ENCODE assay signal across 16 cellular contexts in the genomic region with DNA sequence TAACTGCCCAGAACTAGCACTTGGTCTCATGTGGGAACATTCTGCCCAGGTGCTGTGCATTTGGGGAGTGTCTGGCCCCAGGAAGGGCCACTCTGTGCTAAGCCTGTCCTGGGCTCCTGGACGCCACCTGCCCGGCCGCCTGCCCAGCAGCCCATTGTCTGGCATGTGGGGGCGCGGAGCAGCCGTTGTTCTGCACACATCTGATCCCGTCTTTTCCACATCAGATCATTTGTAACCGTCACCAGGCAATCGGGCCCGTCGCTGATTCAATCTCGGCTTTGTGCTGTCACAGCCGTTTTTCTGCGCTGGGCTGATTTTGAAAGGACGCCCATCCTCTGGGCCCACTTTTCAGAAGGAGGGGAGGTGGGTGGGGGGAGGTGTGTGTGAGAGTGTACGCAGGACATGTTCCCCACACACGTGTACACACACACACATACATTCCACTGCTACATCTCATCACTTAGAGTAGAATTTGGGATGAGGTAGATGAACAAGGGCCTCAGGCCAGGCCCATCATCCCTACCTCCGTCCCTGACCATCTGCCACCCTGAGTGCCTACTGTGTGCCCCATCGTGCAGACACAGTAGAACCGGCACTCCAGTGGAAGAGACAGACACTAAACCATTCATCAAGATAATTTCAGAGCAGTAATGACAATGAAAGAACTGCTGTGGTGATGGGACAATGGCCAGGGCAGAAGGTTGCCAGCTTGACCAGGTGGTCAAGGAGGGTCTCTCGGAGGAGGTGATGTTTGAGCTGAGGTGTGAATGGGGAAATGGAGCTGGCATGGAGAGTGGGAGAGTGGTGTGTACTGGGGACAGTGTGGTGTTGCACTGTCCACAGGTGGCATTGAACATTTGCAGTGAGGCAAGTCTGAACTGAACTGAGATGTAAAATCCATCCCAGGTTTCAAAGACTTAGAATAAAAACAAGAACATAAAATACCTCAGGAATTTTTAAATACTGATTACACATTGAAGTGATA. TPM values are rescaled to one million over a fixed set of nuclear protein-coding genes. Genes with fewer than 3 reads are reported as not detected.
DNase-seq lines count a peak whose midpoint lies in the region; ATAC-seq and TF ChIP-seq lines count a peak whose summit lies in the region.
"Had no signal": no experiment of that assay in that cellular context is flagged by ENCODE, and none has a peak within 500 bp of the region (broad histone marks: within the 10 kb centered on the region; RNA-seq: fewer than 3 reads in every experiment).

No MANE protein-coding gene starts in this region.

- H3K27me3 ChIP-seq in Caco-2 (replicated peaks; ENCODE audit: control insufficient read depth, insufficient read depth, low read length) (no peaks in the 10 kb centered on the region), Peyer's patch (no peaks in the 10 kb centered on the region), heart left ventricle (peaks cover 0 to 6% (median 0%) of the 10 kb centered on the region in 9 donors), Karpas-422 (ENCODE audit: low read length) (no peaks in the 10 kb centered on the region)

- H3K9me3 ChIP-seq in Caco-2: no peaks in the 10 kb centered on the region
- H3K9me3 ChIP-seq in Peyer's patch: no peaks in the 10 kb centered on the region
- no peaks in the 10 kb centered on the region for H3K9me3 ChIP-seq in heart left ventricle
- H3K9me3 ChIP-seq in Karpas-422 (ENCODE audit: low read length): no peaks in the 10 kb centered on the region
- H3K9me3 ChIP-seq: tibial nerve had no signal

- H3K4me3 Mint-ChIP-seq in Caco-2 (ENCODE audit: unreplicated experiment): no peak overlapping the region
- H3K4me3 Mint-ChIP-seq: activated CD4-positive, alpha-beta T cell treated with anti-CD3 and anti-CD28 coated beads for 36 hours; central memory CD8-positive, alpha-beta T cell; naive thymus-derived CD8-positive, alpha-beta T cell had no signal

- CTCF ChIA-PET in Caco-2 (lab: Charles Lee): interaction anchor here (0.7 kb wide), 1 partner anchor 33 kb away, joined by 3 read pairs; no protein-coding TSS in a partner anchor

- no peaks in the 10 kb centered on the region for H3K9me3 Mint-ChIP-seq in Caco-2 (ENCODE audit: unreplicated experiment)
- H3K9me3 Mint-ChIP-seq: central memory CD8-positive, alpha-beta T cell; naive thymus-derived CD8-positive, alpha-beta T cell had no signal

- H3K27me3 Mint-ChIP-seq in Caco-2 (ENCODE audit: insufficient read depth, unreplicated experiment): no peaks in the 10 kb centered on the region

- in situ Hi-C loops in ACHN (cut with HindIII; ENCODE audit: low pct_ligation_motif_present, low pct_unique_long_range_greater_than_20kb, low sequenced_read_pairs): no loop called here

- H3K4me2 ChIP-seq in Karpas-422 (ENCODE audit: low read depth, low read length, poor library complexity, severe bottlenecking): no peak overlapping the region

- no peaks in the 10 kb centered on the region for H3K9me2 ChIP-seq in Karpas-422 (replicated peaks; ENCODE audit: insufficient read depth, low read length)

- peak in 1 of 2 experiments; percentile 15 for DNase-seq in Caco-2
- peak in 2 of 3 donors; percentile 15 to 26 for DNase-seq in Peyer's patch
- DNase-seq in heart left ventricle: peak in 4 of 5 donors; percentile 11 to 38 (median 16)
- DNase-seq in posterior cingulate gyrus: peak in 6 of 10 donors; percentile 1 to 79 (median 19)
- DNase-seq in ACHN: no peak
- no peak for DNase-seq in GM10266 (ENCODE audit: extremely low spot score)
- no peak for DNase-seq in Karpas-422
- DNase-seq: activated CD4-positive, alpha-beta T cell treated with anti-CD3 and anti-CD28 coated beads for 36 hours; HCEC 1CT; NCI-H2227 treated with DMSO at 0.1 percent for 48 hours; stimulated activated CD4-positive, alpha-beta T cell treated with anti-CD3 and anti-CD28 coated beads, Interleukin-4, amount 100 ng/mL, for 1 hour; stimulated activated CD8-positive, alpha-beta memory T cell treated with anti-CD3 and anti-CD28 coated beads, Interleukin-4, amount 100 ng/mL, for 48 hours had no signal

- POLR2A ChIA-PET in Caco-2 (lab: Charles Lee): no interaction called here

- H3K79me2 ChIP-seq in Karpas-422 (ENCODE audit: low read length): no peaks in the 10 kb centered on the region

- TF ChIP-seq CTCF in Caco-2 (IDR thresholded peaks at IDR 0.05; ENCODE audit: insufficient read depth in 1 of 2, low read depth in 1 of 2, low read length in 1 of 2, severe bottlenecking in 1 of 2, unreplicated experiment in 1 of 2) (no peak), Peyer's patch (IDR thresholded peaks at IDR 0.05) (no peak), heart left ventricle (IDR thresholded peaks at IDR 0.05) (no peak), GM10266 (IDR thresholded peaks at IDR 0.05; ENCODE audit: control insufficient read depth, insufficient read depth, low read depth, missing control alignments) (no peak)

- H3K36me3 ChIP-seq in Caco-2 (ENCODE audit: control insufficient read depth, insufficient read depth, low read length): no peaks in the 10 kb centered on the region; the same call in 1 of the 2 replicates
- no peaks in the 10 kb centered on the region for H3K36me3 ChIP-seq in Peyer's patch
- H3K36me3 ChIP-seq in heart left ventricle: no peaks in the 10 kb centered on the region
- no peaks in the 10 kb centered on the region for H3K36me3 ChIP-seq in Karpas-422 (ENCODE audit: insufficient read depth, low read length)
- H3K36me3 ChIP-seq: tibial nerve had no signal

- TF ChIP-seq POLR2A in Peyer's patch (IDR thresholded peaks at IDR 0.05) (no peak), heart left ventricle (IDR thresholded peaks at IDR 0.05) (no peak)

- H3K4me1 Mint-ChIP-seq in Caco-2 (ENCODE audit: low read depth, unreplicated experiment): peaks cover 18% of the 10 kb centered on the region
- H3K4me1 Mint-ChIP-seq: central memory CD8-positive, alpha-beta T cell had no signal

- peak overlapping the region; percentile 1 for H3K27ac Mint-ChIP-seq in Caco-2 (ENCODE audit: unreplicated experiment)
- H3K27ac Mint-ChIP-seq: activated CD4-positive, alpha-beta T cell treated with anti-CD3 and anti-CD28 coated beads for 36 hours; naive thymus-derived CD8-positive, alpha-beta T cell had no signal

- no peak overlapping the region for H2AFZ ChIP-seq in Karpas-422 (ENCODE audit: low read length)

- H3K4me1 ChIP-seq in Caco-2: peaks cover 25% of the 10 kb centered on the region
- H3K4me1 ChIP-seq in Peyer's patch: peaks cover 0 to 24% (median 0%) of the 10 kb centered on the region in 4 donors
- peaks cover 0 to 20% (median 4%) of the 10 kb centered on the region in 12 donors for H3K4me1 ChIP-seq in heart left ventricle
- no peaks in the 10 kb centered on the region for H3K4me1 ChIP-seq in Karpas-422 (ENCODE audit: low read length)

- peaks cover 11% of the 10 kb centered on the region; the same call in 1 of the 2 replicates for H4K20me1 ChIP-seq in Karpas-422 (ENCODE audit: insufficient read depth, low read depth, low read length)

- H3K27ac ChIP-seq in Peyer's patch (no peak overlapping the region), heart left ventricle (no peak overlapping the region), Karpas-422 (ENCODE audit: low read length) (no peak overlapping the region)

- H3K4me3 ChIP-seq in Caco-2 (ENCODE audit: low read depth, low read length) (no peak overlapping the region), Peyer's patch (no peak overlapping the region), heart left ventricle (no peak overlapping the region), Karpas-422 (ENCODE audit: low read length) (no peak overlapping the region)
- H3K4me3 ChIP-seq: tibial nerve had no signal

- BruUV-seq in Caco-2 (replicated peaks; lab: Mats Ljungman, UMichigan): no TSS peak

- peaks cover 7% of the 10 kb centered on the region for H3K36me3 Mint-ChIP-seq in Caco-2 (ENCODE audit: insufficient read depth, unreplicated experiment)
- H3K36me3 Mint-ChIP-seq: naive thymus-derived CD8-positive, alpha-beta T cell had no signal

- WGBS in heart left ventricle, 4 donors: 69 to 85% (median 83%) methylated on average over 19 to 21 of the region's 21 CpGs

- intact Hi-C loops in Caco-2 (cut with micrococcal nuclease; ENCODE audit: unreplicated experiment): no loop called here
- intact Hi-C loops in heart left ventricle (cut with DNase I): no loop called here
- intact Hi-C loops in posterior cingulate gyrus (cut with DNase I): no loop called here

- ATAC-seq in heart left ventricle: no peak
- ATAC-seq in HG03196 (IDR thresholded peaks at IDR 0.05; ENCODE audit: unreplicated experiment): no peak
- ATAC-seq: activated CD4-positive, alpha-beta T cell treated with anti-CD3 and anti-CD28 coated beads for 36 hours; naive thymus-derived CD8-positive, alpha-beta T cell had no signal

- H3K9ac ChIP-seq in Karpas-422 (ENCODE audit: low read length): no peak overlapping the region

RNA-seq across cellular contexts. Expression of gene FAM222A, which starts 19.0 kb away (rescaled TPM):
- 17.4 and 18.0 TPM in 2 replicates for total RNA-seq in Caco-2 (2022)
- total RNA-seq in Peyer's patch: 10 to 100 TPM in 1 of 4 donors, 1 to 10 TPM in 3; 3.9 to 26.1 (median 7.0) TPM
- total RNA-seq in heart left ventricle: 10 to 100 TPM in 6 of 9 donors, 1 to 10 TPM in 3; 3.5 to 45.8 (median 11.2) TPM
- polyA plus RNA-seq in heart left ventricle: 1 to 10 TPM; 4.1 to 9.4 TPM
- total RNA-seq in Karpas-422 (2014; rRNA removed; shearing (Covaris generic); ENCODE audit: low replicate concordance): 0.11 and 0.94 TPM in 2 replicates

Comparison
In these comparisons a context has a peak if more than half of its experiments do, and no peak if none do; other contexts are left out.
1. DNase-seq: peak in Peyer's patch (2 of 3), heart left ventricle (4 of 5) and posterior cingulate gyrus (6 of 10); none in ACHN (single experiment), GM10266 (single experiment) and Karpas-422 (single experiment).